In the genomic region with DNA sequence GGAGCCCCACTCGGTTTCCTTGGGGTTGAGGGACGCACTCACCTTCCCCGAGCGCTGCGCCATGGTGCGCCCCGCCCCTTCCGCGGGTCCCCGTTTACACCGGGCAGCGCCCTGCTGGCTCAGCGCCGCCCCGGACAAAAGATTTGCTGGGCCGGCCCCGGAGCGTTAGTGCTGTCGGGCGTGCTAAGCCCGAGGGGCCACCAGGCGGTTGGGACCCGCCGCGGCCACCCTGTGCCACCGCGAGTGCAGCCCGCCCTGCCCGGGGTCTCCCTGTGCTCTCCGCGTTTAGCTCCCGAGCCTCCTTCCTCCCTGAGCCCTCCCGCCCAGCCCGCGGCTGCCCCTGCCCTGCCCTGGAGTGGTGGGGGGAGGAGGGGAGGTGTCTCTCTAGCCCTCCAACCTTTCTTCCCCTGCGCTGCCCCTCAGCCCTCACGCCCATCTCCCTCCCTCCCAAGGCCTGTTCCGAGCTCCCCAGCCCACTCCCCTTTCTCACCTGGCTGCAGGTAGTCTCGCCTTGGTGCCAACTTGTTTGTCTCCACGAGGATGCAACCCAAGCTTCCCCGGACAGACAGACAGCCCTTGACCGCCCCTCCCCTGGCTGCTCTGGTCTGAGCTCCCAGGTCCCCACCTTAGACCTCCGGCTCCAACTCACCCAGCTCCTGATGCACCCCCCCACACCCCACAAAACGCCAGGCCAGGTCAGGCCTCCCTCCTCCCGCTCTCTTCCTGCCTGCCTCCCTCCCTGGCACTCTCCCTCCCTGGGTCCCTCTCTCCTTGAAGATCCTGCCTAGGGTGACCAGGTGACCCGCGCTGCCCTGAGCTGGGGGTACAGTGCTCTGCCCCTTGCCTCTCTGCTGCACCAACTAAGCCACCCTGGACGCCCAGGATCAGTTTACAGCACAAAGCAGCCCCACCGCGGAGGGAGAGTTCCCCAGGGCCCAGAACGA, we compare ENCODE assay signal across 8 cellular contexts.
DNase-seq lines count a peak whose midpoint lies in the region; ATAC-seq lines count a peak whose summit lies in the region.

Gene CRYGN, minus strand, starts transcription at position 287 of the 944 bp plus-strand sequence. Its CDS starts 224 bp downstream, at position 63.

- no peaks in the 10 kb centered on the region for H3K36me3 ChIP-seq in iPS-15b (ENCODE audit: control insufficient read depth, insufficient read depth, low read length)

- H3K36me3 Mint-ChIP-seq in activated naive CD4-positive, alpha-beta T cell treated with anti-CD3 and anti-CD28 coated beads, Interleukin-2, amount 10 ng/mL, durations not matched to agents 7 days and 5 days: no peaks in the 10 kb centered on the region
- H3K36me3 Mint-ChIP-seq in stimulated activated effector memory CD8-positive, alpha-beta T cell treated with anti-CD3 and anti-CD28 coated beads, Interleukin-12 subunit alpha, Interleukin-12 subunit beta, amount 100 ng/mL, for 72 hours: no peaks in the 10 kb centered on the region

- no peaks in the 10 kb centered on the region for H3K9me3 ChIP-seq in iPS-15b (ENCODE audit: control insufficient read depth, insufficient read depth, low read length)

- H3K9ac ChIP-seq in iPS-15b (ENCODE audit: low read depth, low read length): peak within 1 kb of the TSS; percentile 47

- H3K27ac Mint-ChIP-seq in activated naive CD4-positive, alpha-beta T cell treated with anti-CD3 and anti-CD28 coated beads, Interleukin-2, amount 10 ng/mL, durations not matched to agents 7 days and 5 days: no peak within 1 kb of the TSS
- H3K27ac Mint-ChIP-seq in stimulated activated effector memory CD8-positive, alpha-beta T cell treated with anti-CD3 and anti-CD28 coated beads, Interleukin-12 subunit alpha, Interleukin-12 subunit beta, amount 100 ng/mL, for 72 hours: peak within 1 kb of the TSS; percentile 34

- CTCF ChIA-PET in activated naive CD4-positive, alpha-beta T cell treated with anti-CD3 and anti-CD28 coated beads, Interleukin-2, amount 10 ng/mL, durations not matched to agents 7 days and 5 days (lab: Charles Lee): interaction anchor here (0.7 to 1.9 kb wide), 2 partner anchors 9 to 72 kb away, joined by 3 to 9 read pairs; no protein-coding TSS in a partner anchor

- H3K9me3 Mint-ChIP-seq in activated naive CD4-positive, alpha-beta T cell treated with anti-CD3 and anti-CD28 coated beads, Interleukin-2, amount 10 ng/mL, durations not matched to agents 7 days and 5 days: no peaks in the 10 kb centered on the region
- no peaks in the 10 kb centered on the region for H3K9me3 Mint-ChIP-seq in stimulated activated effector memory CD8-positive, alpha-beta T cell treated with anti-CD3 and anti-CD28 coated beads, Interleukin-12 subunit alpha, Interleukin-12 subunit beta, amount 100 ng/mL, for 72 hours

- H3K27me3 Mint-ChIP-seq in activated naive CD4-positive, alpha-beta T cell treated with anti-CD3 and anti-CD28 coated beads, Interleukin-2, amount 10 ng/mL, durations not matched to agents 7 days and 5 days: peaks cover 53% of the 10 kb centered on the region

- peaks cover 21% of the 10 kb centered on the region for H3K4me1 Mint-ChIP-seq in activated naive CD4-positive, alpha-beta T cell treated with anti-CD3 and anti-CD28 coated beads, Interleukin-2, amount 10 ng/mL, durations not matched to agents 7 days and 5 days
- peaks cover 25% of the 10 kb centered on the region for H3K4me1 Mint-ChIP-seq in stimulated activated effector memory CD8-positive, alpha-beta T cell treated with anti-CD3 and anti-CD28 coated beads, Interleukin-12 subunit alpha, Interleukin-12 subunit beta, amount 100 ng/mL, for 72 hours

- peak; percentile 52 for ATAC-seq in stimulated activated effector memory CD8-positive, alpha-beta T cell treated with anti-CD3 and anti-CD28 coated beads, Interleukin-12 subunit alpha, Interleukin-12 subunit beta, amount 100 ng/mL, for 72 hours
- no peak for ATAC-seq in HG03097 (IDR thresholded peaks at IDR 0.05; ENCODE audit: low FRiP score, unreplicated experiment)

- DNase-seq in NCI-H1417 (lab: John Stamatoyannopoulos, UW) (peak in 2 of 3 experiments; percentile 34 to 41), NCI-H1417 treated with DMSO at 0.1 percent for 48 hours (lab: John Stamatoyannopoulos, UW) (no peak), HPDE6-E6E7 (ENCODE audit: extremely low spot score) (no peak), RPMI8226 (no peak)
- peak; percentile 38 for DNase-seq in activated naive CD4-positive, alpha-beta T cell treated with anti-CD3 and anti-CD28 coated beads, Interleukin-2, amount 10 ng/mL, durations not matched to agents 7 days and 5 days
- DNase-seq in stimulated activated effector memory CD8-positive, alpha-beta T cell treated with anti-CD3 and anti-CD28 coated beads, Interleukin-12 subunit alpha, Interleukin-12 subunit beta, amount 100 ng/mL, for 72 hours (ENCODE audit: low spot score in 2 of 2): no peak

- H3K4me3 ChIP-seq in iPS-15b (ENCODE audit: low read depth, low read length): peak within 1 kb of the TSS; percentile 65

- peaks cover 3% of the 10 kb centered on the region for H3K4me1 ChIP-seq in iPS-15b (ENCODE audit: control insufficient read depth, insufficient read depth, low read length)

- peak within 1 kb of the TSS; percentile 33 for H3K4me3 Mint-ChIP-seq in activated naive CD4-positive, alpha-beta T cell treated with anti-CD3 and anti-CD28 coated beads, Interleukin-2, amount 10 ng/mL, durations not matched to agents 7 days and 5 days
- peak within 1 kb of the TSS; percentile 57 for H3K4me3 Mint-ChIP-seq in stimulated activated effector memory CD8-positive, alpha-beta T cell treated with anti-CD3 and anti-CD28 coated beads, Interleukin-12 subunit alpha, Interleukin-12 subunit beta, amount 100 ng/mL, for 72 hours

- peaks cover 17% of the 10 kb centered on the region for H3K27me3 ChIP-seq in iPS-15b (ENCODE audit: control insufficient read depth, insufficient read depth, low read length)

Comparison
In these comparisons a context has a peak if more than half of its experiments do, and no peak if none do; other contexts are left out.
1. DNase-seq: peak in NCI-H1417 (2 of 3) and activated naive CD4-positive, alpha-beta T cell treated with anti-CD3 and anti-CD28 coated beads, Interleukin-2, amount 10 ng/mL, durations not matched to agents 7 days and 5 days (single experiment); none in NCI-H1417 treated with DMSO at 0.1 percent for 48 hours (single experiment), stimulated activated effector memory CD8-positive, alpha-beta T cell treated with anti-CD3 and anti-CD28 coated beads, Interleukin-12 subunit alpha, Interleukin-12 subunit beta, amount 100 ng/mL, for 72 hours (0 of 2), HPDE6-E6E7 (single experiment) and RPMI8226 (single experiment).